Comparison of ENCODE assay signal across 8 cellular contexts in the genomic region with DNA sequence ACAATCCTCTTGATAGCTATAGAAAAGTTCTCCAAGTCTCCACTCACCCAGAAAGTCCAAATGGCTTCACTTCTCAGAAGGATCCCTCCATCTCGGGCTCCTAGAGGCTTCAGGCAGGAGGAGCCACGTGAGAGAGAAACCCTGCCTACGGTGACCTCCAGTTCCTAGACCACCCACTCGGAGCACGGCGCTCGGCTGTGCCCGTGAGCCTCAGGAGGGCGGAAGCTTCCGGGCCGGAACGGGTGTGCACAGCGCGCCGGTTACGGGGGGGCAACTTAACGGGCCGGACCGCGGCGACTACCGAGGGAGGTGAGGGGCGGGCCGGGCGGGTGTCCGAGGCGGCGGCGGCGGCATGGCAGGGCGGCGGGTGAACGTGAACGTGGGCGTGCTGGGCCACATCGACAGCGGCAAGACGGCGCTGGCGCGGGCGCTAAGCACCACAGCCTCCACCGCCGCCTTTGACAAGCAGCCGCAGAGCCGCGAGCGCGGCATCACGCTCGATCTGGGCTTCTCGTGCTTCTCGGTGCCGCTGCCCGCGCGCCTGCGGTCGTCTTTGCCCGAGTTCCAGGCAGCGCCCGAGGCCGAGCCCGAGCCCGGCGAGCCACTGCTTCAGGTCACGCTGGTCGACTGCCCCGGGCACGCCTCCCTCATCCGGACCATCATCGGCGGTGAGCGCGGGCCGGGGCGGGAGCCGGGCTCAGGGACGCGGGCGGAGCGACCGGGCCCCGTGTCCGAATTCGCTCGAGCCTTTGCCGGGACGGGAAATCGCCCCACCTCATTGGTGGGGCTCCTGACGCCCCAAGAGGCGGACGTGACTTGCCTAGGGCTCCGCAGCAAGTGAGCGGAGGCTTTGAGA. TPM values are rescaled to one million over a fixed set of nuclear protein-coding genes. Genes with fewer than 3 reads are reported as not detected.
A peak's percentile ranks its signal among the peaks of the same experiment; 100 is the strongest.
DNase-seq lines count a peak whose midpoint lies in the region; ATAC-seq and TF ChIP-seq lines count a peak whose summit lies in the region.

A gene with protein sequence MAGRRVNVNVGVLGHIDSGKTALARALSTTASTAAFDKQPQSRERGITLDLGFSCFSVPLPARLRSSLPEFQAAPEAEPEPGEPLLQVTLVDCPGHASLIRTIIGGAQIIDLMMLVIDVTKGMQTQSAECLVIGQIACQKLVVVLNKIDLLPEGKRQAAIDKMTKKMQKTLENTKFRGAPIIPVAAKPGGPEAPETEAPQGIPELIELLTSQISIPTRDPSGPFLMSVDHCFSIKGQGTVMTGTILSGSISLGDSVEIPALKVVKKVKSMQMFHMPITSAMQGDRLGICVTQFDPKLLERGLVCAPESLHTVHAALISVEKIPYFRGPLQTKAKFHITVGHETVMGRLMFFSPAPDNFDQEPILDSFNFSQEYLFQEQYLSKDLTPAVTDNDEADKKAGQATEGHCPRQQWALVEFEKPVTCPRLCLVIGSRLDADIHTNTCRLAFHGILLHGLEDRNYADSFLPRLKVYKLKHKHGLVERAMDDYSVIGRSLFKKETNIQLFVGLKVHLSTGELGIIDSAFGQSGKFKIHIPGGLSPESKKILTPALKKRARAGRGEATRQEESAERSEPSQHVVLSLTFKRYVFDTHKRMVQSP (plus strand): TSS at position 326 of the 856 bp plus-strand sequence. CDS start 27 bp downstream, at position 353.

- H3K36me3 Mint-ChIP-seq in activated naive CD4-positive, alpha-beta T cell treated with anti-CD3 and anti-CD28 coated beads, Interleukin-2, amount 50 U/mL, for 72 hours, result peaks cover 12 to 30% of the 10 kb centered on the region in 2 donors
- H3K36me3 Mint-ChIP-seq in glutamatergic neuron (ENCODE audit: unreplicated experiment), result peaks cover 22% of the 10 kb centered on the region

- H3K27me3 Mint-ChIP-seq in glutamatergic neuron (ENCODE audit: unreplicated experiment), result peaks cover 8% of the 10 kb centered on the region

- peak within 1 kb of the TSS; percentile 89 to 92 for H3K27ac Mint-ChIP-seq in activated naive CD4-positive, alpha-beta T cell treated with anti-CD3 and anti-CD28 coated beads, Interleukin-2, amount 50 U/mL, for 72 hours
- no peak within 1 kb of the TSS for H3K27ac Mint-ChIP-seq in glutamatergic neuron (ENCODE audit: unreplicated experiment)

- ATAC-seq in HG02571 (IDR thresholded peaks at IDR 0.05; ENCODE audit: unreplicated experiment), result peak; percentile 82
- peak; percentile 89 to 92 for ATAC-seq in activated naive CD4-positive, alpha-beta T cell treated with anti-CD3 and anti-CD28 coated beads, Interleukin-2, amount 50 U/mL, for 72 hours

- DNase-seq in NB4 (ENCODE audit: low read depth) (peak; percentile 87), SKM-1 treated with dmso at 0.1 percent for 144 hours (lab: John Stamatoyannopoulos, UW; ENCODE audit: unreplicated experiment) (peak; percentile 71), glutamatergic neuron (peak; percentile 85), ovary (peak; percentile 71 to 87 (median 80)), thyroid gland (peak; percentile 77)
- peak; percentile 82 to 93 for DNase-seq in activated naive CD4-positive, alpha-beta T cell treated with anti-CD3 and anti-CD28 coated beads, Interleukin-2, amount 50 U/mL, for 72 hours (ENCODE audit: low spot score in 2 of 2)

- H3K4me1 ChIP-seq in ovary (ENCODE audit: insufficient read depth) (peaks cover 3% of the 10 kb centered on the region), thyroid gland (peaks cover 2 to 6% of the 10 kb centered on the region in 2 donors)

- peak within 1 kb of the TSS; percentile 90 for H3K4me3 Mint-ChIP-seq in glutamatergic neuron (ENCODE audit: unreplicated experiment)

- no peak for TF ChIP-seq EP300 in ovary (IDR thresholded peaks at IDR 0.05)

- H3K27ac ChIP-seq in ovary (peak within 1 kb of the TSS; percentile 32 to 61), thyroid gland (peak within 1 kb of the TSS; percentile 59 to 87 (median 69))

- H3K36me3 ChIP-seq in ovary (no peaks in the 10 kb centered on the region), thyroid gland (no peaks in the 10 kb centered on the region)

- H3K4me3 ChIP-seq in NB4 (ENCODE audit: low read depth, low read length), result peak within 1 kb of the TSS; percentile 71
- peak within 1 kb of the TSS; percentile 85 for H3K4me3 ChIP-seq in ovary
- H3K4me3 ChIP-seq in thyroid gland (replicated peaks in 1 of 3), result peak within 1 kb of the TSS in 2 of 3 donors; percentile 72 to 82

- peaks cover 0 to 2% of the 10 kb centered on the region in 2 donors for H3K9me3 ChIP-seq in ovary
- H3K9me3 ChIP-seq in thyroid gland, result no peaks in the 10 kb centered on the region

- intact Hi-C loops in ovary (cut with DNase I), result no loop called here
- intact Hi-C loops in thyroid gland (cut with DNase I), result no loop called here

- H3K27me3 ChIP-seq in ovary (no peaks in the 10 kb centered on the region), thyroid gland (no peaks in the 10 kb centered on the region)

- peaks cover 3 to 10% of the 10 kb centered on the region in 2 donors for H3K9me3 Mint-ChIP-seq in activated naive CD4-positive, alpha-beta T cell treated with anti-CD3 and anti-CD28 coated beads, Interleukin-2, amount 50 U/mL, for 72 hours
- peaks cover 6% of the 10 kb centered on the region for H3K9me3 Mint-ChIP-seq in glutamatergic neuron (ENCODE audit: unreplicated experiment)

- peaks cover 2% of the 10 kb centered on the region for H3K4me1 Mint-ChIP-seq in glutamatergic neuron (ENCODE audit: low read depth, unreplicated experiment)

- TF ChIP-seq POLR2A in GM10847 (IDR thresholded peaks at IDR 0.05; ENCODE audit: extremely low read depth, insufficient read length) (peak; percentile 53), NB4 (IDR thresholded peaks at IDR 0.05; ENCODE audit: extremely low read depth, insufficient read length) (peak; percentile 68), ovary (IDR thresholded peaks at IDR 0.05) (peak; percentile 45), thyroid gland (IDR thresholded peaks at IDR 0.05) (peak in 1 of 2 donors; percentile 49)

- TF ChIP-seq CTCF in NB4 (IDR thresholded peaks at IDR 0.05; ENCODE audit: low read depth, low read length) (no peak), glutamatergic neuron (IDR thresholded peaks at IDR 0.05; ENCODE audit: partially characterized antibody, unreplicated experiment) (no peak), ovary (IDR thresholded peaks at IDR 0.05) (no peak), thyroid gland (IDR thresholded peaks at IDR 0.05) (peak in 1 of 6 experiments; percentile 26)

- WGBS in ovary, 3 donors, result 0 to 1% (median 1%) methylated on average over 52 to 95 of the region's 95 CpGs
- WGBS in thyroid gland, 2 donors, result 1% methylated on average over 30 to 47 of the region's 95 CpGs

RNA-seq across cellular contexts. Expression of the gene that starts here (rescaled TPM):
- 10 to 100 TPM in 1 of 2 donors, 1 to 10 TPM in 1; 3.4 to 20.3 TPM for total RNA-seq in activated naive CD4-positive, alpha-beta T cell treated with anti-CD3 and anti-CD28 coated beads, Interleukin-2, amount 50 U/mL, for 72 hours
- total RNA-seq in glutamatergic neuron (ENCODE audit: unreplicated experiment) (8.3 TPM), ovary (10 to 100 TPM; 12.4 to 21.0 (median 16.1) TPM), thyroid gland (10 to 100 TPM; 13.3 to 26.6 (median 21.7) TPM)
- 10 to 100 TPM in 1 of 2 donors, 1 to 10 TPM in 1; 6.8 to 14.0 TPM for polyA plus RNA-seq in ovary

Comparison
In these comparisons a context has a peak if more than half of its experiments do, and no peak if none do; other contexts are left out.
1. Peak in every context shown above with its lines: DNase-seq, ATAC-seq, H3K4me3 ChIP-seq and H3K27ac ChIP-seq.